Comparison of ENCODE assay signal across 20 cellular contexts in the genomic region with DNA sequence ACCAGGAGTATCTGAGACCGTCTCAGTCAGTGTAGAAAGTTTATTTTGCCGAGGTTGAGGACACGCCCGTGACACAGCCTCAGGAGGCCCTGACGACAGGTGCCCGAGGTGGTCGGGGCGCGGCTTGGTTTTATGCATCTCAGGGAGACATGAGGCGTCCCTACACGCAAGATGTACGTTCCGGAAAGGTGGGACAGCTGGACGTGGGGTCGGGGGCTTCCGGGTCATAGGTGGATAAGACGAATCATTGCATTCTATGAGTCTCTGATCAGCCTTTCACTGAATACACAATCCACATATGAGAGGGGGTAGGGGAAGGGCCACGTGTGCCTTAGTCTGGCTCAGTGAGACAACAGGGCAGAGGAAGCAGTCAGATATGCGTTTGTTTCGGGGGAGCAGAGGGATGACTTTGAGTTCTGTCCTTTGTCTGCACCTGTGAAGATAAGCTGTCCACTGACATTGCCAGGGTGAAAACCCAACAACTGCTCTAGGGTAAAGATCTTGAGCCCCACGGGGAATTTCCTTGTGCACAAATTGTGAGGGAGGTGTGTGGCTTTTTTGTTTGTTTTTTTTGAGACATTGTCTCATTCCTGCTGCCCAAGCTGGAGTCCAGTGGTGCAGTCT.
DNase-seq lines count a peak whose midpoint lies in the region; ATAC-seq and TF ChIP-seq lines count a peak whose summit lies in the region.
"Had no signal": no experiment of that assay in that cellular context is flagged by ENCODE, and none has a peak within 500 bp of the region (broad histone marks: within the 10 kb centered on the region; RNA-seq: fewer than 3 reads in every experiment).

No MANE protein-coding gene starts in this region.

- H3K27me3 Mint-ChIP-seq in chondrocyte (ENCODE audit: low read depth) (no peaks in the 10 kb centered on the region), neural crest cell (ENCODE audit: low read depth) (no peaks in the 10 kb centered on the region)
- H3K27me3 Mint-ChIP-seq: B cell had no signal

- H3K4me1 Mint-ChIP-seq in chondrocyte (ENCODE audit: low read depth), result peaks cover 23% of the 10 kb centered on the region
- H3K4me1 Mint-ChIP-seq in neural crest cell, result peaks cover 4% of the 10 kb centered on the region

- H3K36me3 Mint-ChIP-seq in chondrocyte (ENCODE audit: low read depth), result peaks cover 14% of the 10 kb centered on the region
- peaks cover 11% of the 10 kb centered on the region for H3K36me3 Mint-ChIP-seq in neural crest cell (ENCODE audit: low read depth)

- no peak for ATAC-seq in HG02642 (IDR thresholded peaks at IDR 0.05; ENCODE audit: poor library complexity, unreplicated experiment)
- ATAC-seq: left colon had no signal

- peak overlapping the region; percentile 27 for H3K27ac Mint-ChIP-seq in chondrocyte (ENCODE audit: unreplicated experiment)
- peak overlapping the region; percentile 14 for H3K27ac Mint-ChIP-seq in neural crest cell (ENCODE audit: unreplicated experiment)
- H3K27ac Mint-ChIP-seq: B cell had no signal

- H3K9me3 Mint-ChIP-seq in chondrocyte (ENCODE audit: low read depth) (no peaks in the 10 kb centered on the region), neural crest cell (no peaks in the 10 kb centered on the region)

- H3K4me3 Mint-ChIP-seq in chondrocyte (ENCODE audit: unreplicated experiment), result no peak overlapping the region
- no peak overlapping the region for H3K4me3 Mint-ChIP-seq in neural crest cell
- H3K4me3 Mint-ChIP-seq: B cell had no signal

- TF ChIP-seq CTCF in chondrocyte (IDR thresholded peaks at IDR 0.05) (no peak), neural crest cell (conservative IDR thresholded peaks at IDR 0.05) (no peak)

- no peak overlapping the region for H3K4me3 ChIP-seq in Jurkat, Clone E6-1 (ENCODE audit: low read length)
- H3K4me3 ChIP-seq: smooth muscle cell, thoracic aorta had no signal

- DNase-seq in Daoy (ENCODE audit: low read depth), result peak; percentile 55
- peak; percentile 63 for DNase-seq in Jurkat, Clone E6-1 (ENCODE audit: low read depth, low spot score)
- no peak for DNase-seq in chondrocyte (ENCODE audit: low spot score)
- no peak for DNase-seq in neural crest cell (ENCODE audit: low read depth, low spot score)
- no peak for DNase-seq in NCI-H1105 (lab: John Stamatoyannopoulos, UW)
- no peak for DNase-seq in kidney glomerular epithelial cell (lab: John Stamatoyannopoulos, UW)
- DNase-seq: activated CD8-positive, alpha-beta memory T cell treated with anti-CD3 and anti-CD28 coated beads for 24 hours; activated gamma-delta T cell; amygdala; cerebellar nuclear complex; GOT3; left colon; NCI-H1105 treated with DMSO at 0.1 percent for 48 hours; NCI-H748 treated with DMSO at 0.1 percent for 48 hours; stimulated activated CD4-positive, alpha-beta T cell treated with anti-CD3 and anti-CD28 coated beads, Interleukin-4, amount 100 ng/mL, for 4 hours; stimulated activated CD8-positive, alpha-beta memory T cell treated with anti-CD3 and anti-CD28 coated beads, Interleukin-4, amount 100 ng/mL, for 48 hours had no signal

Comparison
In these comparisons a context has a peak if more than half of its experiments do, and no peak if none do; other contexts are left out.
1. DNase-seq: peak in Daoy (single experiment) and Jurkat, Clone E6-1 (single experiment); none in chondrocyte (single experiment), neural crest cell (single experiment), NCI-H1105 (single experiment) and kidney glomerular epithelial cell (single experiment).